In genomic region chr4:80247484-80247883, GRCh38 we compare ENCODE assay signal across 13 cellular contexts. TPM values are rescaled to one million over a fixed set of nuclear protein-coding genes. Genes with fewer than 3 reads are reported as not detected.
"Had no signal": no experiment of that assay in that cellular context is flagged by ENCODE, and none has a peak within 500 bp of the region (broad histone marks: within the 10 kb centered on the region; RNA-seq: fewer than 3 reads in every experiment).

No MANE protein-coding gene starts in this region.

RNA-seq across cellular contexts. Expression of gene FGF5, which starts 19.0 kb away (rescaled TPM):
- total RNA-seq: activated B cell treated with CpG ODN at 0.5 μM for 24 hours; activated CD4-positive, alpha-beta memory T cell treated with anti-CD3 and anti-CD28 coated beads for 36 hours; activated CD4-positive, alpha-beta memory T cell treated with anti-CD3 and anti-CD28 coated beads, Interleukin-2, amount 10 ng/mL, durations not matched to agents 7 days and 5 days; activated CD4-positive, alpha-beta T cell treated with anti-CD3 and anti-CD28 coated beads for 36 hours; activated CD4-positive, alpha-beta T cell treated with anti-CD3 and anti-CD28 coated beads, Interleukin-2, amount 10 ng/mL, durations not matched to agents 24 days and 14 days; activated CD4-positive, alpha-beta T cell treated with anti-CD3 and anti-CD28 coated beads, Interleukin-2, amount 10 ng/mL, durations not matched to agents 7 days and 5 days; activated CD8-positive, alpha-beta memory T cell treated with anti-CD3 and anti-CD28 coated beads for 36 hours; activated CD8-positive, alpha-beta memory T cell treated with anti-CD3 and anti-CD28 coated beads, Interleukin-2, amount 10 ng/mL, durations not matched to agents 7 days and 5 days; activated CD8-positive, alpha-beta T cell treated with anti-CD3 and anti-CD28 coated beads for 36 hours; activated CD8-positive, alpha-beta T cell treated with anti-CD3 and anti-CD28 coated beads, Interleukin-2, amount 10 ng/mL, durations not matched to agents 7 days and 5 days; T-helper 1 cell treated with Interleukin-12 subunit alpha and Interleukin-12 subunit beta and Interleukin-4 antibody, amounts not matched to agents 30 ng/mL and 1 ng/mL, for 36 hours; T-helper 2 cell treated with Interferon-gamma antibody and Interleukin-4, amounts not matched to agents 100 ng/mL and 5 ng/mL, for 36 hours; WTC11 had no signal

RNA-seq across cellular contexts. Expression of gene PRDM8, which starts 50.2 kb away (rescaled TPM):
- total RNA-seq: WTC11 had no signal
